ENCODE assay signal across 1 cellular context in genomic region chr22:40703174-40703573, GRCh38.
TF ChIP-seq lines count a peak whose summit lies in the region.

No MANE protein-coding gene starts in this region.

TF ChIP-seq in GM23338, 12 proteins besides CTCF, POLR2A, EP300 and RAD21:
- TF ChIP-seq ZNF462 (CRISPR knock-in tag; IDR thresholded peaks at IDR 0.05) (no peak), EZH2 (IDR thresholded peaks at IDR 0.05; ENCODE audit: low read depth, unreplicated experiment) (no peak), JUNB (IDR thresholded peaks at IDR 0.05; ENCODE audit: unreplicated experiment) (no peak), NANOG (IDR thresholded peaks at IDR 0.05; ENCODE audit: borderline replicate concordance) (no peak), ETS1 (IDR thresholded peaks at IDR 0.05) (no peak), ZNF114 (CRISPR knock-in tag; IDR thresholded peaks at IDR 0.05) (no peak), POLR2AphosphoS5 (IDR thresholded peaks at IDR 0.05; ENCODE audit: low read depth) (no peak), ZNF331 (CRISPR knock-in tag; IDR thresholded peaks at IDR 0.05; ENCODE audit: low read depth) (no peak), CREB1 (CRISPR knock-in tag; IDR thresholded peaks at IDR 0.05; ENCODE audit: low read depth) (no peak), EZH2phosphoT487 (IDR thresholded peaks at IDR 0.05; ENCODE audit: unreplicated experiment) (no peak), STAT1 (IDR thresholded peaks at IDR 0.05; ENCODE audit: unreplicated experiment) (no peak), REST (IDR thresholded peaks at IDR 0.05; ENCODE audit: unreplicated experiment) (no peak)
TF ChIP-seq in GM23338: peak in this region for 0.
